ENCODE assay signal across 13 cellular contexts in genomic region chr3:55607844-55608243, GRCh38.
DNase-seq lines count a peak whose midpoint lies in the region; ATAC-seq and TF ChIP-seq lines count a peak whose summit lies in the region.
"Had no signal": no experiment of that assay in that cellular context is flagged by ENCODE, and none has a peak within 500 bp of the region (broad histone marks: within the 10 kb centered on the region; RNA-seq: fewer than 3 reads in every experiment).

No MANE protein-coding gene starts in this region.

- no peak for TF ChIP-seq CTCF in GM06990 (IDR thresholded peaks at IDR 0.05; ENCODE audit: insufficient read depth, low read length, poor library complexity, severe bottlenecking)

- ATAC-seq in GM19035 (IDR thresholded peaks at IDR 0.05; ENCODE audit: unreplicated experiment) = peak; percentile 94
- ATAC-seq in HG02610 (IDR thresholded peaks at IDR 0.05; ENCODE audit: unreplicated experiment) = peak; percentile 86
- ATAC-seq in HG03469 (IDR thresholded peaks at IDR 0.05; ENCODE audit: unreplicated experiment) = peak; percentile 69
- ATAC-seq in GM21381 (IDR thresholded peaks at IDR 0.05; ENCODE audit: unreplicated experiment) = no peak
- ATAC-seq: GM23338; naive thymus-derived CD8-positive, alpha-beta T cell had no signal

- H3K4me1 ChIP-seq in HAP-1 = peaks cover 6% of the 10 kb centered on the region; the same call in 1 of the 2 replicates

- H3K4me3 ChIP-seq in GM06990 (replicated peaks; ENCODE audit: low read depth, low read length) (no peak overlapping the region; the same call in 1 of the 2 replicates), HAP-1 (no peak overlapping the region)
- H3K4me3 ChIP-seq: GM23338 had no signal

- in situ Hi-C loops in HAP-1 (cut with MboI; ENCODE audit: low sequenced_read_pairs) = no loop called here

- H3K9me3 ChIP-seq in HAP-1 = no peaks in the 10 kb centered on the region

- DNase-seq in GM06990 (ENCODE audit: extremely low read depth, insufficient read length) (peak; percentile 61), NCI-H526 (lab: John Stamatoyannopoulos, UW) (no peak), HAP-1 (ENCODE audit: low spot score in 2 of 2) (no peak), COLO668 (lab: John Stamatoyannopoulos, UW; ENCODE audit: unreplicated experiment) (no peak)
- DNase-seq: activated CD4-positive, alpha-beta memory T cell treated with anti-CD3 and anti-CD28 coated beads, Interleukin-2, amount 10 ng/mL, durations not matched to agents 7 days and 5 days; DMS 273 treated with DMSO at 0.1 percent for 48 hours; naive thymus-derived CD8-positive, alpha-beta T cell; stimulated activated naive CD4-positive, alpha-beta T cell had no signal

- H3K36me3 ChIP-seq in GM06990 (ENCODE audit: control insufficient read depth, insufficient read depth, low read length) = no peaks in the 10 kb centered on the region
- H3K36me3 ChIP-seq in HAP-1 (replicated peaks) = no peaks in the 10 kb centered on the region

- H3K27me3 ChIP-seq in GM06990 (replicated peaks; ENCODE audit: control insufficient read depth, insufficient read depth, low read length) = no peaks in the 10 kb centered on the region
- H3K27me3 ChIP-seq in HAP-1 (ENCODE audit: low read depth) = no peaks in the 10 kb centered on the region
